30 cellular contexts compared by ENCODE assay signal in the genomic region with DNA sequence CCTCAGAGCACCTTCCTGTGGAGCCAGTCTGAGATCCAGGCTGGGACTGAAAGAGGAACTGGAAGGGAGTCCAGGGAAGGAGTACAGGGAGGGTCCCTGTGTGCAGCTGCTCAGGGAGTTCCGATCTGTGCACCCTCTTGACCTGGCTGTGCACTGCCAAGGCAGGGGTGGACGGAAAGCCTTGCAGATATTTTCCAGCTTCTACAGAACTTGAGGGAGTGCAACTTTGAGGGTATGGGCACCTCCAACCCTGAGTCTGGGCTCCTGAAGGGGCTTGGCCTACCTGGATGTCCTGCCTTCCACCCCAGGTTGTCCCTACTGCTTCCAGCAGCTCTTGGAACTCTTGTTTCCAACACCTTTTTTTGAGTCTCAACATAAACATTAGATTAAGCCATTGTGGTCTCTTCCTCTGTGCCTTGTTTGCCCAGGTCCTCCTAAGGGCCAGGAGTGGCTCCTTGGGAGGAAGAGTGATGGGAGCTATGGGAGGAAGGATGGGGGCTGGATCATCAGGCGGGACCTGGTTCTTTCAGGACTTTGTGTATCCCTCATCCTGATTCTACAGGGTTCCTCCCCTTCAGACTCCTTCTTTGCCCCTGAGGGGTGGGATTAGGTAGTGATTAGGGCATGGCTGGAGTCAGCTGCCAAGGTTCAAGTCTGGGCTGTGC. TPM values are rescaled to one million over a fixed set of nuclear protein-coding genes. Genes with fewer than 3 reads are reported as not detected.
DNase-seq lines count a peak whose midpoint lies in the region; ATAC-seq, FAIRE-seq and TF ChIP-seq lines count a peak whose summit lies in the region.
"Had no signal": no experiment of that assay in that cellular context is flagged by ENCODE, and none has a peak within 500 bp of the region (broad histone marks: within the 10 kb centered on the region; RNA-seq: fewer than 3 reads in every experiment).

No MANE protein-coding gene starts in this region.

- H3K4me1 Mint-ChIP-seq in activated T-helper 1 cell treated with anti-CD3 and anti-CD28 coated beads, Interleukin-12 subunit alpha, Interleukin-12 subunit beta, Interleukin-2, Interleukin-4 antibody, amounts not matched to agents 30 ng/mL and 10 ng/mL and 1 ng/mL, durations not matched to agents 14 hours and 24 hours and 36 hours (ENCODE audit: low read depth) = peaks cover 10% of the 10 kb centered on the region
- H3K4me1 Mint-ChIP-seq: activated CD8-positive, alpha-beta memory T cell treated with anti-CD3 and anti-CD28 coated beads, Interleukin-2, amount 10 ng/mL, durations not matched to agents 7 days and 5 days had no signal

- TF ChIP-seq CTCF in Panc1 (IDR thresholded peaks at IDR 0.05) (no peak), sigmoid colon (IDR thresholded peaks at IDR 0.05) (no peak)

- no peak overlapping the region for H3K4me3 Mint-ChIP-seq in activated T-helper 1 cell treated with anti-CD3 and anti-CD28 coated beads, Interleukin-12 subunit alpha, Interleukin-12 subunit beta, Interleukin-2, Interleukin-4 antibody, amounts not matched to agents 30 ng/mL and 10 ng/mL and 1 ng/mL, durations not matched to agents 14 hours and 24 hours and 36 hours
- H3K4me3 Mint-ChIP-seq: activated CD8-positive, alpha-beta memory T cell treated with anti-CD3 and anti-CD28 coated beads, Interleukin-2, amount 10 ng/mL, durations not matched to agents 7 days and 5 days; activated naive CD4-positive, alpha-beta T cell treated with anti-CD3 and anti-CD28 coated beads for 36 hours; activated T-cell treated with anti-CD3 and anti-CD28 coated beads, Interleukin-2, amount 50 U/mL, for 72 hours; brain; natural killer cell treated with Interleukin-12 subunit alpha and Interleukin-12 subunit beta and Interleukin-15 and Interleukin-18, amount 100 ng/mL, for 72 hours; T-helper 1 cell treated with Interleukin-12 subunit alpha and Interleukin-12 subunit beta and Interleukin-4 antibody, amounts not matched to agents 30 μg/mL and 1 μg/mL, for 36 hours had no signal

- TF ChIP-seq POLR2A in GM12891 (IDR thresholded peaks at IDR 0.05; ENCODE audit: low read depth, low read length) = no peak
- TF ChIP-seq POLR2A in sigmoid colon (IDR thresholded peaks at IDR 0.05) = no peak

- peaks cover 31% of the 10 kb centered on the region for H3K27me3 Mint-ChIP-seq in activated T-helper 1 cell treated with anti-CD3 and anti-CD28 coated beads, Interleukin-12 subunit alpha, Interleukin-12 subunit beta, Interleukin-2, Interleukin-4 antibody, amounts not matched to agents 30 ng/mL and 10 ng/mL and 1 ng/mL, durations not matched to agents 14 hours and 24 hours and 36 hours (ENCODE audit: insufficient read depth)

- H3K4me3 ChIP-seq in Panc1 (ENCODE audit: low read depth in 2 of 2, low read length in 2 of 2) = no peak overlapping the region
- no peak overlapping the region for H3K4me3 ChIP-seq in sigmoid colon
- H3K4me3 ChIP-seq: BLaER1, dorsolateral prefrontal cortex, GM12878, HAP-1, heart right ventricle, lung, thoracic aorta had no signal

- no TSS peak for BruUV-seq in Panc1 (replicated peaks; lab: Mats Ljungman, UMichigan)

- no peak for FAIRE-seq in GM12891 (lab: Jason Lieb, UNC)
- FAIRE-seq: frontal cortex, GM12878, small intestine had no signal

- H3K36me3 ChIP-seq in Panc1 (ENCODE audit: control insufficient read depth, insufficient read depth, low read length) = no peaks in the 10 kb centered on the region
- no peaks in the 10 kb centered on the region for H3K36me3 ChIP-seq in sigmoid colon
- H3K36me3 ChIP-seq: BLaER1, HAP-1, heart right ventricle, thoracic aorta had no signal

- H3K27ac ChIP-seq in Panc1 (ENCODE audit: low read length) (peak overlapping the region; percentile 65), epithelial cell of prostate (peak overlapping the region; percentile 98), sigmoid colon (no peak overlapping the region)
- H3K27ac ChIP-seq: dorsolateral prefrontal cortex, heart right ventricle, thoracic aorta had no signal

- no peaks in the 10 kb centered on the region for H3K27me3 ChIP-seq in Panc1 (ENCODE audit: control insufficient read depth, insufficient read depth, low read length)
- peaks cover 10 to 28% (median 23%) of the 10 kb centered on the region in 3 donors for H3K27me3 ChIP-seq in sigmoid colon

- POLR2A ChIA-PET in Panc1 (lab: Charles Lee) = no interaction called here

- in situ Hi-C loops in Panc1 (cut with HindIII; ENCODE audit: low pct_unique_long_range_greater_than_20kb, low sequenced_read_pairs) = no loop called here

- DNase-seq in GM12891 (ENCODE audit: insufficient read length, low spot score) (peak; percentile 2), Panc1 (ENCODE audit: low read depth, low spot score) (no peak), epithelial cell of prostate (ENCODE audit: low read depth, low spot score) (no peak), sigmoid colon (peak; percentile 36), DMS 273 treated with DMSO at 0.1 percent for 48 hours (lab: John Stamatoyannopoulos, UW) (no peak)
- no peak for DNase-seq in activated T-helper 1 cell treated with anti-CD3 and anti-CD28 coated beads, Interleukin-12 subunit alpha, Interleukin-12 subunit beta, Interleukin-2, Interleukin-4 antibody, amounts not matched to agents 30 ng/mL and 10 ng/mL and 1 ng/mL, durations not matched to agents 14 hours and 24 hours and 36 hours (ENCODE audit: low spot score)
- DNase-seq: activated CD4-positive, alpha-beta T cell treated with anti-CD3 and anti-CD28 coated beads, Interleukin-2, amount 50 U/mL, for 4 hours; activated CD8-positive, alpha-beta memory T cell treated with anti-CD3 and anti-CD28 coated beads, Interleukin-2, amount 10 ng/mL, durations not matched to agents 7 days and 5 days; activated naive CD4-positive, alpha-beta T cell treated with anti-CD3 and anti-CD28 coated beads for 36 hours; activated T-cell treated with anti-CD3 and anti-CD28 coated beads, Interleukin-2, amount 50 U/mL, for 72 hours; heart right ventricle; Kasumi-1; NCI-H1436 treated with DMSO at 0.1 percent for 48 hours; stimulated activated CD4-positive, alpha-beta T cell treated with anti-CD3 and anti-CD28 coated beads, Interleukin-1b, Interleukin-23, amount 100 ng/mL, for 48 hours; stimulated activated naive CD8-positive, alpha-beta T cell treated with anti-CD3 and anti-CD28 coated beads, Interleukin-15, Interleukin-2, amounts not matched to agents 100 U/mL and 50 U/mL, for 24 hours had no signal

- no peak overlapping the region for H3K27ac Mint-ChIP-seq in activated T-helper 1 cell treated with anti-CD3 and anti-CD28 coated beads, Interleukin-12 subunit alpha, Interleukin-12 subunit beta, Interleukin-2, Interleukin-4 antibody, amounts not matched to agents 30 ng/mL and 10 ng/mL and 1 ng/mL, durations not matched to agents 14 hours and 24 hours and 36 hours
- H3K27ac Mint-ChIP-seq: activated CD8-positive, alpha-beta memory T cell treated with anti-CD3 and anti-CD28 coated beads, Interleukin-2, amount 10 ng/mL, durations not matched to agents 7 days and 5 days; activated naive CD4-positive, alpha-beta T cell treated with anti-CD3 and anti-CD28 coated beads for 36 hours; activated T-cell treated with anti-CD3 and anti-CD28 coated beads, Interleukin-2, amount 50 U/mL, for 72 hours; brain; natural killer cell treated with Interleukin-12 subunit alpha and Interleukin-12 subunit beta and Interleukin-15 and Interleukin-18, amount 100 ng/mL, for 72 hours; T-helper 1 cell treated with Interleukin-12 subunit alpha and Interleukin-12 subunit beta and Interleukin-4 antibody, amounts not matched to agents 30 μg/mL and 1 μg/mL, for 36 hours had no signal

- ATAC-seq in Panc1 = no peak; the same call in 1 of the 2 replicates
- ATAC-seq in GM18868 (IDR thresholded peaks at IDR 0.05; ENCODE audit: unreplicated experiment) = no peak
- ATAC-seq: activated CD8-positive, alpha-beta memory T cell treated with anti-CD3 and anti-CD28 coated beads, Interleukin-2, amount 10 ng/mL, durations not matched to agents 7 days and 5 days; GM12878; heart right ventricle; natural killer cell treated with Interleukin-12 subunit alpha and Interleukin-12 subunit beta and Interleukin-15 and Interleukin-18, amount 100 ng/mL, for 72 hours; stimulated activated naive CD8-positive, alpha-beta T cell treated with anti-CD3 and anti-CD28 coated beads, Interleukin-15, Interleukin-2, amounts not matched to agents 100 U/mL and 50 U/mL, for 24 hours had no signal

- intact Hi-C loops in Panc1 (cut with micrococcal nuclease; ENCODE audit: unreplicated experiment) (no loop called here), sigmoid colon (cut with DNase I) (no loop called here)
- intact Hi-C loops in activated T-helper 1 cell treated with anti-CD3 and anti-CD28 coated beads, Interleukin-12 subunit alpha, Interleukin-12 subunit beta, Interleukin-2, Interleukin-4 antibody, amounts not matched to agents 30 ng/mL and 10 ng/mL and 1 ng/mL, durations not matched to agents 14 hours and 24 hours and 36 hours (cut with micrococcal nuclease) = no loop called here

- H3K9me3 Mint-ChIP-seq in activated T-helper 1 cell treated with anti-CD3 and anti-CD28 coated beads, Interleukin-12 subunit alpha, Interleukin-12 subunit beta, Interleukin-2, Interleukin-4 antibody, amounts not matched to agents 30 ng/mL and 10 ng/mL and 1 ng/mL, durations not matched to agents 14 hours and 24 hours and 36 hours = no peaks in the 10 kb centered on the region
- H3K9me3 Mint-ChIP-seq: activated naive CD4-positive, alpha-beta T cell treated with anti-CD3 and anti-CD28 coated beads for 36 hours; activated T-cell treated with anti-CD3 and anti-CD28 coated beads, Interleukin-2, amount 50 U/mL, for 72 hours; natural killer cell treated with Interleukin-12 subunit alpha and Interleukin-12 subunit beta and Interleukin-15 and Interleukin-18, amount 100 ng/mL, for 72 hours; T-helper 1 cell treated with Interleukin-12 subunit alpha and Interleukin-12 subunit beta and Interleukin-4 antibody, amounts not matched to agents 30 μg/mL and 1 μg/mL, for 36 hours had no signal

- WGBS in sigmoid colon, 2 donors = 53 to 77% methylated on average over 3 of the region's 3 CpGs

- no peaks in the 10 kb centered on the region for H3K36me3 Mint-ChIP-seq in activated T-helper 1 cell treated with anti-CD3 and anti-CD28 coated beads, Interleukin-12 subunit alpha, Interleukin-12 subunit beta, Interleukin-2, Interleukin-4 antibody, amounts not matched to agents 30 ng/mL and 10 ng/mL and 1 ng/mL, durations not matched to agents 14 hours and 24 hours and 36 hours (ENCODE audit: low read depth)
- H3K36me3 Mint-ChIP-seq: activated CD8-positive, alpha-beta memory T cell treated with anti-CD3 and anti-CD28 coated beads, Interleukin-2, amount 10 ng/mL, durations not matched to agents 7 days and 5 days; brain; natural killer cell treated with Interleukin-12 subunit alpha and Interleukin-12 subunit beta and Interleukin-15 and Interleukin-18, amount 100 ng/mL, for 72 hours had no signal

- no peak for TF ChIP-seq EP300 in sigmoid colon (IDR thresholded peaks at IDR 0.05)

- H3K4me1 ChIP-seq in Panc1 (ENCODE audit: control insufficient read depth, insufficient read depth, low read length) (peaks cover 36% of the 10 kb centered on the region), sigmoid colon (peaks cover 0 to 20% (median 10%) of the 10 kb centered on the region in 4 donors)
- H3K4me1 ChIP-seq: HAP-1 had no signal

- no peaks in the 10 kb centered on the region for H3K9me3 ChIP-seq in Panc1 (ENCODE audit: control insufficient read depth, insufficient read depth, low read depth, low read length)
- H3K9me3 ChIP-seq in sigmoid colon = no peaks in the 10 kb centered on the region
- H3K9me3 ChIP-seq: BLaER1, HAP-1, heart right ventricle, thoracic aorta had no signal

- CTCF ChIA-PET in Panc1 (lab: Charles Lee) = interaction anchor here (0.8 kb wide), 1 partner anchor 92 kb away, joined by 3 read pairs; no protein-coding TSS in a partner anchor

RNA-seq across cellular contexts. Expression of gene KRT7, which starts 3.5 kb away (rescaled TPM):
- 20.2 TPM for polyA plus RNA-seq in GM12891 (2012; ENCODE audit: low read depth, missing spikeins)
- 16.8 TPM for total RNA-seq in Panc1 (2021; ENCODE audit: unreplicated experiment)
- polyA plus RNA-seq in Panc1 (2012; ENCODE audit: insufficient read length) = 19.1 TPM
- total RNA-seq in sigmoid colon = 1 to 10 TPM in 1 of 4 donors, under 1 TPM in 1, not detected in 2; 0.27 to 3.2 TPM
- polyA plus RNA-seq in sigmoid colon = 10 to 100 TPM in 1 of 3 donors, 1 to 10 TPM in 2; 1.2 to 12.0 (median 2.4) TPM
- total RNA-seq in activated T-helper 1 cell treated with anti-CD3 and anti-CD28 coated beads, Interleukin-12 subunit alpha, Interleukin-12 subunit beta, Interleukin-2, Interleukin-4 antibody, amounts not matched to agents 30 ng/mL and 10 ng/mL and 1 ng/mL, durations not matched to agents 14 hours and 24 hours and 36 hours = 15.5 and 21.2 TPM in 2 replicates
- total RNA-seq: cerebellum, frontal cortex had no signal

RNA-seq across cellular contexts. Expression of gene KRT86, which starts 37.9 kb away (rescaled TPM):
- polyA plus RNA-seq in GM12891 (2012; ENCODE audit: low read depth, missing spikeins) = 0.41 TPM
- total RNA-seq in Panc1 (2021; ENCODE audit: unreplicated experiment) (1.1 TPM), sigmoid colon (not detected)
- polyA plus RNA-seq in Panc1 (2012; ENCODE audit: insufficient read length) = 1.2 TPM
- polyA plus RNA-seq in sigmoid colon = under 1 TPM in 2 of 3 donors, not detected in 1; 0.25 to 0.60 TPM
- total RNA-seq in activated T-helper 1 cell treated with anti-CD3 and anti-CD28 coated beads, Interleukin-12 subunit alpha, Interleukin-12 subunit beta, Interleukin-2, Interleukin-4 antibody, amounts not matched to agents 30 ng/mL and 10 ng/mL and 1 ng/mL, durations not matched to agents 14 hours and 24 hours and 36 hours = 0.73 and 0.93 TPM in 2 replicates
- total RNA-seq: cerebellum had no signal

RNA-seq across cellular contexts. Expression of gene KRT80, which starts 44.7 kb away (rescaled TPM):
- not detected for polyA plus RNA-seq in GM12891 (2012; ENCODE audit: low read depth, missing spikeins)
- 51.5 TPM for total RNA-seq in Panc1 (2021; ENCODE audit: unreplicated experiment)
- polyA plus RNA-seq in Panc1 (2012; ENCODE audit: insufficient read length) = 30.3 TPM
- not detected for total RNA-seq in sigmoid colon
- polyA plus RNA-seq in sigmoid colon = under 1 TPM in 2 of 3 donors, not detected in 1; under 0.01 to 0.34 TPM
- not detected in 2 replicates for total RNA-seq in activated T-helper 1 cell treated with anti-CD3 and anti-CD28 coated beads, Interleukin-12 subunit alpha, Interleukin-12 subunit beta, Interleukin-2, Interleukin-4 antibody, amounts not matched to agents 30 ng/mL and 10 ng/mL and 1 ng/mL, durations not matched to agents 14 hours and 24 hours and 36 hours
- total RNA-seq: activated CD8-positive, alpha-beta memory T cell treated with anti-CD3 and anti-CD28 coated beads, Interleukin-2, amount 10 ng/mL, durations not matched to agents 7 days and 5 days; activated naive CD4-positive, alpha-beta T cell treated with anti-CD3 and anti-CD28 coated beads for 36 hours; activated T-cell treated with anti-CD3 and anti-CD28 coated beads, Interleukin-2, amount 50 U/mL, for 72 hours; cerebellum; frontal cortex; GM12878; natural killer cell treated with Interleukin-12 subunit alpha and Interleukin-12 subunit beta and Interleukin-15 and Interleukin-18, amount 100 ng/mL, for 72 hours had no signal

RNA-seq across cellular contexts. Expression of gene KRT81, which starts 54.8 kb away (rescaled TPM):
- 0.06 TPM for polyA plus RNA-seq in GM12891 (2012; ENCODE audit: low read depth, missing spikeins)
- total RNA-seq in Panc1 (2021; ENCODE audit: unreplicated experiment) = 0.90 TPM
- 0.88 TPM for polyA plus RNA-seq in Panc1 (2012; ENCODE audit: insufficient read length)
- total RNA-seq in sigmoid colon = under 1 TPM in 1 of 4 donors, not detected in 3; 0.14 TPM
- under 1 TPM in 1 of 3 donors, not detected in 2; 0.17 TPM for polyA plus RNA-seq in sigmoid colon
- not detected in 2 replicates for total RNA-seq in activated T-helper 1 cell treated with anti-CD3 and anti-CD28 coated beads, Interleukin-12 subunit alpha, Interleukin-12 subunit beta, Interleukin-2, Interleukin-4 antibody, amounts not matched to agents 30 ng/mL and 10 ng/mL and 1 ng/mL, durations not matched to agents 14 hours and 24 hours and 36 hours
- total RNA-seq: activated naive CD4-positive, alpha-beta T cell treated with anti-CD3 and anti-CD28 coated beads for 36 hours; activated T-cell treated with anti-CD3 and anti-CD28 coated beads, Interleukin-2, amount 50 U/mL, for 72 hours; cerebellum; frontal cortex; heart right ventricle; omental fat pad; renal cortical epithelial cell had no signal
- polyA plus RNA-seq: heart right ventricle, small intestine had no signal

Comparison
In these comparisons a context has a peak if more than half of its experiments do, and no peak if none do; other contexts are left out.
1. DNase-seq: peak in GM12891 (single experiment) and sigmoid colon (single experiment); none in Panc1 (single experiment), epithelial cell of prostate (single experiment), activated T-helper 1 cell treated with anti-CD3 and anti-CD28 coated beads, Interleukin-12 subunit alpha, Interleukin-12 subunit beta, Interleukin-2, Interleukin-4 antibody, amounts not matched to agents 30 ng/mL and 10 ng/mL and 1 ng/mL, durations not matched to agents 14 hours and 24 hours and 36 hours (single experiment) and DMS 273 treated with DMSO at 0.1 percent for 48 hours (single experiment).
2. H3K27ac ChIP-seq: peak in Panc1 (single experiment) and epithelial cell of prostate (single experiment); none in sigmoid colon (0 of 4).
3. RNA of gene KRT80, which starts 44.7 kb away (total RNA-seq): 51.5 TPM in Panc1 (single experiment); not detected in sigmoid colon and not detected in activated T-helper 1 cell treated with anti-CD3 and anti-CD28 coated beads, Interleukin-12 subunit alpha, Interleukin-12 subunit beta, Interleukin-2, Interleukin-4 antibody, amounts not matched to agents 30 ng/mL and 10 ng/mL and 1 ng/mL, durations not matched to agents 14 hours and 24 hours and 36 hours; every median in the first group is over 10 times any median in the second.